Comparison of ENCODE assay signal across 15 cellular contexts in the genomic region with DNA sequence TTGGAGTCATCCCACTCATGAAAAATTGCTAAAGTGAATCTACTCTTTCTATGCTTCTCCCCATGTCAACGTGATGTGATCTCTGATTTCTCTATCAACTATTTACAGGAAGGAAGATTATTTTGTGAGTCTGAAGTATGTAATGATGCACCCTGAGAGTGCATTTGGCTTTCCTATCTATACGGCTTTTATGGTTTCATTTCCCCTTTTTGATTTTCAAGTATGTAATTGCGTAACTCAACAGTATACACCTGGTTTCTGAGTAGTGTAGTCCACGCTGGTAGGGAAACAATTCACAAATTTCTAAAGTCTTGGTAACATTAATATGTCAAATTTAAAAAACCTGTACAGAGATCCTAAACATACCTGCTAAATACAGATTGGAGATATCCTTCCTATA.
DNase-seq lines count a peak whose midpoint lies in the region; ATAC-seq, FAIRE-seq and TF ChIP-seq lines count a peak whose summit lies in the region.
"Had no signal": no experiment of that assay in that cellular context is flagged by ENCODE, and none has a peak within 500 bp of the region (broad histone marks: within the 10 kb centered on the region; RNA-seq: fewer than 3 reads in every experiment).

No MANE protein-coding gene starts in this region.

- peak; percentile 100 for ATAC-seq in HG02610 (IDR thresholded peaks at IDR 0.05; ENCODE audit: unreplicated experiment)
- peak; percentile 100 for ATAC-seq in HG03457 (IDR thresholded peaks at IDR 0.05; ENCODE audit: unreplicated experiment)
- ATAC-seq in K562: no peak
- ATAC-seq in naive thymus-derived CD8-positive, alpha-beta T cell: no peak
- ATAC-seq: natural killer cell treated with Interleukin-12 subunit alpha and Interleukin-12 subunit beta and Interleukin-15 and Interleukin-18, amount 100 ng/mL, for 72 hours had no signal

- no TSS peak for BruUV-seq in K562 (replicated peaks; lab: Mats Ljungman, UMichigan)

- H3K9me1 ChIP-seq in K562 (ENCODE audit: control insufficient read depth, insufficient read depth, low read length): no peaks in the 10 kb centered on the region

- no peak overlapping the region for H3K4me3 ChIP-seq in K562
- no peak overlapping the region for H3K4me3 ChIP-seq in spleen

- peaks cover 0 to 3% (median 2%) of the 10 kb centered on the region in 5 donors for H3K27me3 Mint-ChIP-seq in naive thymus-derived CD8-positive, alpha-beta T cell
- H3K27me3 Mint-ChIP-seq: activated naive CD8-positive, alpha-beta T cell treated with anti-CD3 and anti-CD28 coated beads, Interleukin-2, amount 10 ng/mL, durations not matched to agents 7 days and 5 days; natural killer cell treated with Interleukin-12 subunit alpha and Interleukin-12 subunit beta and Interleukin-15 and Interleukin-18, amount 100 ng/mL, for 72 hours had no signal

- TF ChIP-seq EP300 in K562 (IDR thresholded peaks at IDR 0.05; ENCODE audit: low read length): no peak

- H3K4me1 ChIP-seq in K562 (replicated peaks in 1 of 2; ENCODE audit: control insufficient read depth in 2 of 2, insufficient read depth in 2 of 2, low read length in 2 of 2): no peaks in the 10 kb centered on the region
- no peaks in the 10 kb centered on the region for H3K4me1 ChIP-seq in spleen

- POLR2A ChIA-PET in K562 (lab: Yijun Ruan, JAX): no interaction called here
- POLR2A ChIA-PET in naive thymus-derived CD8-positive, alpha-beta T cell (lab: Charles Lee): no interaction called here

- no peak for TF ChIP-seq POLR2A in K562 (conservative IDR thresholded peaks at IDR 0.05)
- TF ChIP-seq POLR2A in spleen (IDR thresholded peaks at IDR 0.05): no peak

- H3K36me3 Mint-ChIP-seq in naive thymus-derived CD8-positive, alpha-beta T cell: no peaks in the 10 kb centered on the region
- H3K36me3 Mint-ChIP-seq: activated naive CD8-positive, alpha-beta T cell treated with anti-CD3 and anti-CD28 coated beads, Interleukin-2, amount 10 ng/mL, durations not matched to agents 7 days and 5 days had no signal

- CTCF ChIA-PET in K562 (lab: Yijun Ruan, JAX; ENCODE audit: low intra/inter-chr PET ratio): no interaction called here

- 0% methylated on average over 4 of the region's 4 CpGs for WGBS in K562 (ENCODE audit: insufficient coverage, low coverage, missing lambda C conversion rate)
- WGBS in spleen, 5 donors: 36 to 48% (median 39%) methylated on average over 4 of the region's 4 CpGs

- no peak overlapping the region for H3K9ac ChIP-seq in K562 (ENCODE audit: insufficient read depth in 1 of 2, low read depth in 2 of 2, low read length in 2 of 2)

- TF ChIP-seq CTCF in K562 (IDR thresholded peaks at IDR 0.05 in 2 of 3, conservative IDR thresholded peaks at IDR 0.05 in 1 of 3; ENCODE audit: insufficient read depth in 2 of 3, low read depth in 1 of 3, low read length in 3 of 3) (no peak), spleen (IDR thresholded peaks at IDR 0.05 in 8 of 11, conservative IDR thresholded peaks at IDR 0.05 in 3 of 11) (no peak)

- in situ Hi-C loops in K562 (cut with MboI): no loop called here

- H3K27me3 ChIP-seq in K562 (ENCODE audit: control insufficient read depth in 2 of 2, insufficient read depth in 2 of 2, low read length in 2 of 2): no peaks in the 10 kb centered on the region
- no peaks in the 10 kb centered on the region for H3K27me3 ChIP-seq in spleen (replicated peaks in 1 of 7)

- H2AFZ ChIP-seq in K562 (ENCODE audit: low read depth, low read length): no peak overlapping the region

- H3K36me3 ChIP-seq in K562 (ENCODE audit: control insufficient read depth, insufficient read depth, low read length) (no peaks in the 10 kb centered on the region), spleen (no peaks in the 10 kb centered on the region)

- no peak for FAIRE-seq in K562 (lab: Jason Lieb, UNC)

- DNase-seq in NCI-H1092 treated with DMSO at 0.1 percent for 48 hours (lab: John Stamatoyannopoulos, UW): peak; percentile 20
- no peak for DNase-seq in NCI-H1092 (lab: John Stamatoyannopoulos, UW)
- no peak for DNase-seq in K562 (ENCODE audit: extremely low read depth in 1 of 4, low spot score in 3 of 4)
- no peak for DNase-seq in spleen
- no peak for DNase-seq in naive thymus-derived CD8-positive, alpha-beta T cell
- DNase-seq in NCI-H226: no peak
- DNase-seq: 8988T; activated naive CD8-positive, alpha-beta T cell treated with anti-CD3 and anti-CD28 coated beads, Interleukin-2, amount 10 ng/mL, durations not matched to agents 7 days and 5 days; NCI-H774; trophoblast cell had no signal

- no peak overlapping the region for H3K4me2 ChIP-seq in K562 (ENCODE audit: insufficient read depth, low read length)

- H3K79me2 ChIP-seq in K562 (ENCODE audit: control insufficient read depth, insufficient read depth, low read length): no peaks in the 10 kb centered on the region

- peaks cover 0 to 2% (median 0%) of the 10 kb centered on the region in 4 donors for H3K4me1 Mint-ChIP-seq in naive thymus-derived CD8-positive, alpha-beta T cell

- intact Hi-C loops in K562 (cut with micrococcal nuclease) (no loop called here), spleen (cut with DNase I; ENCODE audit: low total_unique reads) (no loop called here)

- TF ChIP-seq RAD21 in K562 (CRISPR knock-in tag; conservative IDR thresholded peaks at IDR 0.05 in 1 of 2, IDR thresholded peaks at IDR 0.05 in 1 of 2): no peak

- H3K9me3 Mint-ChIP-seq in naive thymus-derived CD8-positive, alpha-beta T cell: peaks cover 0 to 2% (median 0%) of the 10 kb centered on the region in 9 donors
- H3K9me3 Mint-ChIP-seq: activated naive CD8-positive, alpha-beta T cell treated with anti-CD3 and anti-CD28 coated beads, Interleukin-2, amount 10 ng/mL, durations not matched to agents 7 days and 5 days had no signal

- H4K20me1 ChIP-seq in K562 (replicated peaks; ENCODE audit: control insufficient read depth, insufficient read depth, low read length): no peaks in the 10 kb centered on the region

- H3K27ac Mint-ChIP-seq in naive thymus-derived CD8-positive, alpha-beta T cell: no peak overlapping the region
- H3K27ac Mint-ChIP-seq: activated naive CD8-positive, alpha-beta T cell treated with anti-CD3 and anti-CD28 coated beads, Interleukin-2, amount 10 ng/mL, durations not matched to agents 7 days and 5 days; natural killer cell treated with Interleukin-12 subunit alpha and Interleukin-12 subunit beta and Interleukin-15 and Interleukin-18, amount 100 ng/mL, for 72 hours had no signal

- no peak overlapping the region for H3K4me3 Mint-ChIP-seq in naive thymus-derived CD8-positive, alpha-beta T cell
- H3K4me3 Mint-ChIP-seq: activated naive CD8-positive, alpha-beta T cell treated with anti-CD3 and anti-CD28 coated beads, Interleukin-2, amount 10 ng/mL, durations not matched to agents 7 days and 5 days; natural killer cell treated with Interleukin-12 subunit alpha and Interleukin-12 subunit beta and Interleukin-15 and Interleukin-18, amount 100 ng/mL, for 72 hours had no signal

- H3K27ac ChIP-seq in K562 (ENCODE audit: extremely low read depth, low read depth, low read length) (no peak overlapping the region), spleen (no peak overlapping the region)
- H3K27ac ChIP-seq: HL-60, VCaP had no signal

- no peaks in the 10 kb centered on the region for H3K9me3 ChIP-seq in K562 (replicated peaks; ENCODE audit: control insufficient read depth, insufficient read depth, low read depth, low read length)
- H3K9me3 ChIP-seq in spleen: peaks cover 0 to 3% (median 0%) of the 10 kb centered on the region in 8 donors

TF ChIP-seq in K562, 482 proteins besides CTCF, POLR2A, EP300 and RAD21:
- TF ChIP-seq HNRNPUL1 (IDR thresholded peaks at IDR 0.05; ENCODE audit: low read length): no peak
- 0 out of 2 replicates have a peak, but pooled peaks have one; percentile 30 for TF ChIP-seq CEBPB (tag; IDR thresholded peaks at IDR 0.05)
- no peak for TF ChIP-seq CEBPG (CRISPR knock-in tag; IDR thresholded peaks at IDR 0.05)
- peak in 1 of 2 experiments; percentile 16; a peak in 1 of 4 replicates for TF ChIP-seq CEBPG (tag; conservative IDR thresholded peaks at IDR 0.05 in 1 of 2, IDR thresholded peaks at IDR 0.05 in 1 of 2)

Comparison
In these comparisons a context has a peak if more than half of its experiments do, and no peak if none do; other contexts are left out.
1. ATAC-seq: peak in HG02610 (single experiment) and HG03457 (single experiment); none in K562 (single experiment) and naive thymus-derived CD8-positive, alpha-beta T cell (0 of 2).